Comparison of ENCODE assay signal across 22 cellular contexts in the genomic region with DNA sequence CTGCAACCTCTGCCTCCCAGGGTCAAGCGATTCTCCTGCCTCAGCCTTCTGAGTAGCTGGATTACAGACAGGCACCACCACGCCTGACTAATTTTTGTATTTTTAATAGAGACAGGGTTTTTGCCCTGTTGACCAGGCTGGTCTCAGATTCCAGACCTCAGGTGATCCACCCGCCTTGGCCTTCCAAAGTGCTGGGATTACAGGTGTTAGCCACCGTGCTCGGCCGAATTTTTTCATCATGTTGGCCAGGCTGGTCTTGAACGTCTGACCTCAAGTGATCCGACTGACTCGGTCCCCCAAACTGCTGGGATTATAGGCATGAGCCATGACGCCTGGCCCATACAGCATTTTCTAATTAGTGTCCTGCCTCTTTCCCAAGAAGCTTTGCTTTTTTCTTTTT. TPM values are rescaled to one million over a fixed set of nuclear protein-coding genes. Genes with fewer than 3 reads are reported as not detected.
DNase-seq lines count a peak whose midpoint lies in the region; ATAC-seq, FAIRE-seq and TF ChIP-seq lines count a peak whose summit lies in the region.
"Had no signal": no experiment of that assay in that cellular context is flagged by ENCODE, and none has a peak within 500 bp of the region (broad histone marks: within the 10 kb centered on the region; RNA-seq: fewer than 3 reads in every experiment).

No MANE protein-coding gene starts in this region.

- in situ Hi-C loops in KBM-7 (cut with MboI; ENCODE audit: low pct_unique_long_range_greater_than_20kb, low sequenced_read_pairs): no loop called here

- DNase-seq in RWPE2 (ENCODE audit: low spot score) (no peak), lower lobe of right lung (no peak), pancreas (no peak), AML-193 (lab: John Stamatoyannopoulos, UW) (no peak), testis (no peak), KBM-7 (no peak), dermis blood vessel endothelial cell (no peak)
- DNase-seq: CD8-positive, alpha-beta memory T cell; DMS79; H7; HFFc6; MV-4-11; NCI-H1694 treated with DMSO at 0.1 percent for 48 hours; NCI-H2107; NCI-H510A; NCI-H82; OCI-M1; SJCRH30 had no signal

- no peak overlapping the region for H3K4me3 ChIP-seq in RWPE2 (ENCODE audit: severe bottlenecking)
- H3K4me3 ChIP-seq in lower lobe of right lung: no peak overlapping the region
- no peak overlapping the region for H3K4me3 ChIP-seq in pancreas
- H3K4me3 ChIP-seq in testis: no peak overlapping the region
- H3K4me3 ChIP-seq: BLaER1 treated with 17β-estradiol and CSF1 and Interleukin-3, amounts not matched to agents 10 nM and 100 nM; SJCRH30 had no signal

- H3K27me3 ChIP-seq in RWPE2 (ENCODE audit: insufficient read depth, poor library complexity, severe bottlenecking): no peaks in the 10 kb centered on the region
- no peaks in the 10 kb centered on the region for H3K27me3 ChIP-seq in lower lobe of right lung (ENCODE audit: low read depth)
- H3K27me3 ChIP-seq in pancreas: no peaks in the 10 kb centered on the region
- no peaks in the 10 kb centered on the region for H3K27me3 ChIP-seq in testis
- H3K27me3 ChIP-seq: BLaER1 treated with 17β-estradiol and CSF1 and Interleukin-3, amounts not matched to agents 10 nM and 100 nM had no signal

- H3K27ac ChIP-seq in C4-2B (peak overlapping the region; percentile 75), RWPE2 (ENCODE audit: poor library complexity, severe bottlenecking) (peak overlapping the region; percentile 2), lower lobe of right lung (peak overlapping the region; percentile 42), pancreas (peak overlapping the region; percentile 19 to 81 (median 50)), testis (no peak overlapping the region)
- H3K27ac ChIP-seq: BLaER1 treated with 17β-estradiol and CSF1 and Interleukin-3, amounts not matched to agents 10 nM and 100 nM; KMS-11; RWPE1; SJCRH30 had no signal

- no peaks in the 10 kb centered on the region for H3K9me3 ChIP-seq in RWPE2 (ENCODE audit: severe bottlenecking)
- H3K9me3 ChIP-seq in lower lobe of right lung: no peaks in the 10 kb centered on the region
- no peaks in the 10 kb centered on the region for H3K9me3 ChIP-seq in pancreas
- no peaks in the 10 kb centered on the region for H3K9me3 ChIP-seq in testis
- H3K9me3 ChIP-seq: SJCRH30 had no signal

- H3K4me1 ChIP-seq in RWPE2 (ENCODE audit: insufficient read depth, poor library complexity, severe bottlenecking) (peaks cover 10% of the 10 kb centered on the region), lower lobe of right lung (peaks cover 12% of the 10 kb centered on the region), pancreas (peaks cover 19 to 32% (median 26%) of the 10 kb centered on the region in 3 donors), testis (no peaks in the 10 kb centered on the region)

- TF ChIP-seq CTCF in C4-2B (conservative IDR thresholded peaks at IDR 0.05) (no peak), RWPE2 (IDR thresholded peaks at IDR 0.05; ENCODE audit: poor library complexity, severe bottlenecking) (no peak), lower lobe of right lung (IDR thresholded peaks at IDR 0.05) (no peak), pancreas (IDR thresholded peaks at IDR 0.05) (no peak), testis (IDR thresholded peaks at IDR 0.05) (no peak)

- TF ChIP-seq POLR2A in testis (IDR thresholded peaks at IDR 0.05): no peak

- no peak for ATAC-seq in RWPE2 (ENCODE audit: low read depth)
- ATAC-seq in lower lobe of right lung: peak in 1 of 2 donors; percentile 9
- ATAC-seq in pancreas: no peak

- intact Hi-C loops in lower lobe of right lung (cut with DNase I): no loop called here
- intact Hi-C loops in pancreas (cut with DNase I): no loop called here
- intact Hi-C loops in testis (cut with DNase I; ENCODE audit: low total_unique reads): no loop called here

- no peaks in the 10 kb centered on the region for H3K36me3 ChIP-seq in RWPE2 (ENCODE audit: low read depth)
- H3K36me3 ChIP-seq in lower lobe of right lung: no peaks in the 10 kb centered on the region
- H3K36me3 ChIP-seq in pancreas: no peaks in the 10 kb centered on the region
- H3K36me3 ChIP-seq in testis (ENCODE audit: low read depth, missing control alignments): no peaks in the 10 kb centered on the region
- H3K36me3 ChIP-seq: BLaER1 treated with 17β-estradiol and CSF1 and Interleukin-3, amounts not matched to agents 10 nM and 100 nM had no signal

- WGBS in pancreas, 2 donors: 75 to 79% methylated on average over 10 of the region's 10 CpGs
- 82 to 90% methylated on average over 9 to 10 of the region's 10 CpGs for WGBS in testis, 2 donors

- no peak for FAIRE-seq in pancreas (lab: Jason Lieb, UNC)

RNA-seq across cellular contexts. Expression of a gene that starts 52.7 kb away (rescaled TPM):
- total RNA-seq in lower lobe of right lung (6.2 TPM), pancreas (1 to 10 TPM in 4 of 6 donors, under 1 TPM in 2; 0.43 to 2.7 (median 1.1) TPM), testis (1 to 10 TPM; 2.3 to 2.5 TPM), dermis blood vessel endothelial cell (3.6 and 8.2 TPM in 2 replicates)
- polyA plus RNA-seq in pancreas (under 1 TPM; 0.27 to 0.80 TPM), testis (ENCODE audit: insufficient read depth, low read depth, low replicate concordance) (1.6 TPM)

Comparison
In these comparisons a context has a peak if more than half of its experiments do, and no peak if none do; other contexts are left out.
1. H3K27ac ChIP-seq: peak in C4-2B (single experiment), RWPE2 (single experiment), lower lobe of right lung (single experiment) and pancreas (4 of 4); none in testis (0 of 2).